Comparison of ENCODE assay signal across 15 cellular contexts in the genomic region with DNA sequence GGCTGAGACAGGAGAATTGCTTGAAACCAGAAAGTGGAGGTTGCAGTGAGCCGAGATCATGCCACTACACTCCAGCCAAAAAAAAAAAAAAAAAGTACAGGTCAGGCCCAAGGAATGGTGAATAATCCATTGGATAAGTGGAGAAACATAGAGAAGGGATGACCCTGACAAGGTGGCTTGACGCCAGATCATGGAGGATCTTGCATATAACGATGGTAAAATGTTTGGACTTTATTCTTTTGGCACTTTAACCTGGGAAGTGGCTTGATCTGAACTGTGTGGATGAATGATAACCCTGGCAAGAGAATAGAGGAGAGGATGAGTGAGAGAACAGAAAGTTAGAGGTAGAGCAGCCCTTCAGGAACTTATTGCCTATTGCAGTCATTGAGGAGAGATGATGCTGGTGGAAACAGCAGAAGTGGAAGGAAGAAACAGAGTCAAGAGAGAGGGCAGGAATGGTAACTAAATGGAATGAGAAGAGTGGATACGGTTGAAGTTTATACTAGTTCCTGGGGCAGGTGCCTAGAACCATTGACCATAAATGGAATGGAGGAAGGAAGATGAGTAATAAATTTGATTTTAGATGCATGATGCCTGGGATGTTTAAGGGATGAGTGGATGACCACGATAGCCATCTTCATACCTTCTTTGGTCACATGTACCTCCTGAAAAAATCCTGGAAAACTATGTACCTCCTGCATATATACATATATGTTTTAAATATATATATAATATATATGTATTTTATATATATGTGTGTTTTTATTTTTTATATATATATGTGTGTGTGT. TPM values are rescaled to one million over a fixed set of nuclear protein-coding genes. Genes with fewer than 3 reads are reported as not detected.
DNase-seq lines count a peak whose midpoint lies in the region; FAIRE-seq and TF ChIP-seq lines count a peak whose summit lies in the region.
"Had no signal": no experiment of that assay in that cellular context is flagged by ENCODE, and none has a peak within 500 bp of the region (broad histone marks: within the 10 kb centered on the region; RNA-seq: fewer than 3 reads in every experiment).

No MANE protein-coding gene starts in this region.

- peak overlapping the region; percentile 25 for H3K4me2 ChIP-seq in endothelial cell of umbilical vein (ENCODE audit: insufficient read depth, low read length)
- peak overlapping the region; percentile 60 for H3K4me2 ChIP-seq in osteoblast (ENCODE audit: insufficient read depth, low read length)

- TF ChIP-seq POLR2A in endothelial cell of umbilical vein (IDR thresholded peaks at IDR 0.05; ENCODE audit: low read depth, low read length): peak; percentile 20

- DNase-seq in H4 (ENCODE audit: low spot score) (peak; percentile 11), RPMI7951 (ENCODE audit: low read depth) (peak; percentile 76), endothelial cell of umbilical vein (ENCODE audit: low read depth, low spot score) (peak; percentile 26), osteoblast (ENCODE audit: insufficient read length, low spot score, missing footprints) (peak; percentile 73), Ammon's horn (ENCODE audit: low spot score) (no peak), kidney (no peak)
- no peak for DNase-seq in activated T-cell treated with anti-CD3 and anti-CD28 coated beads, Interleukin-2, amount 50 U/mL, for 1 hour
- no peak for DNase-seq in stimulated activated CD4-positive, alpha-beta T cell treated with anti-CD3 and anti-CD28 coated beads, Interleukin-2, amount 100 ng/mL, for 24 hours
- DNase-seq: activated B cell treated with CpG ODN at 0.5 μM for 24 hours, DMS79, islet precursor cell, NCI-H345, tibial artery had no signal

- BruUV-seq in endothelial cell of umbilical vein (replicated peaks; lab: Mats Ljungman, UMichigan): TSS peak; percentile 100

- H3K9ac ChIP-seq in endothelial cell of umbilical vein (replicated peaks; ENCODE audit: extremely low read depth, insufficient read depth, low read length) (no peak overlapping the region), kidney (ENCODE audit: low read length in 2 of 2) (no peak overlapping the region)

- dilution Hi-C loops in endothelial cell of umbilical vein (cut with MboI; ENCODE audit: extremely low pct_ligation_motif_present, low sequenced_read_pairs): no loop called here

- no peaks in the 10 kb centered on the region for H3K79me2 ChIP-seq in endothelial cell of umbilical vein (ENCODE audit: control insufficient read depth, insufficient read depth, low read length)
- no peaks in the 10 kb centered on the region for H3K79me2 ChIP-seq in osteoblast (ENCODE audit: insufficient read depth, low read length)

- CTCF ChIA-PET in endothelial cell of umbilical vein (lab: Charles Lee): interaction anchor here (0.6 kb wide), 1 partner anchor 20 kb away, joined by 3 read pairs; no protein-coding TSS in a partner anchor

- no peaks in the 10 kb centered on the region for H3K27me3 ChIP-seq in endothelial cell of umbilical vein (ENCODE audit: control insufficient read depth in 2 of 2, insufficient read depth in 2 of 2, low read length in 2 of 2)
- no peaks in the 10 kb centered on the region for H3K27me3 ChIP-seq in osteoblast (ENCODE audit: insufficient read depth, low read length)
- H3K27me3 ChIP-seq: esophagus muscularis mucosa, tibial artery had no signal

- intact Hi-C loops in endothelial cell of umbilical vein (cut with micrococcal nuclease) (no loop called here), kidney (cut with DNase I) (no loop called here)

- POLR2A ChIA-PET in endothelial cell of umbilical vein (lab: Charles Lee): no interaction called here

- H3K9me3 ChIP-seq in endothelial cell of umbilical vein (replicated peaks; ENCODE audit: control insufficient read depth, insufficient read depth, low read length) (no peaks in the 10 kb centered on the region), osteoblast (ENCODE audit: low read depth, low read length) (no peaks in the 10 kb centered on the region), kidney (ENCODE audit: control insufficient read depth in 1 of 2, low read length in 2 of 2) (no peaks in the 10 kb centered on the region)
- H3K9me3 ChIP-seq: esophagus muscularis mucosa, tibial artery had no signal

- FAIRE-seq in endothelial cell of umbilical vein (lab: Jason Lieb, UNC) (peak; percentile 59), kidney (lab: Jason Lieb, UNC) (no peak)

- H4K20me1 ChIP-seq in endothelial cell of umbilical vein (replicated peaks; ENCODE audit: control insufficient read depth, extremely low read depth, insufficient read depth, low read length) (no peaks in the 10 kb centered on the region), osteoblast (ENCODE audit: insufficient read depth, low read length) (no peaks in the 10 kb centered on the region)

- peak overlapping the region; percentile 5 for H2AFZ ChIP-seq in endothelial cell of umbilical vein (ENCODE audit: low read depth, low read length)
- peak overlapping the region; percentile 57 for H2AFZ ChIP-seq in osteoblast (ENCODE audit: low read length)

- H3K27ac ChIP-seq in endothelial cell of umbilical vein (ENCODE audit: insufficient read depth, low read depth, low read length) (peak overlapping the region; percentile 41), osteoblast (ENCODE audit: low read depth, low read length) (no peak overlapping the region), kidney (ENCODE audit: low read depth in 2 of 2, low read length in 2 of 2) (no peak overlapping the region)
- H3K27ac ChIP-seq: esophagus muscularis mucosa, skin epidermis, tibial artery had no signal

- no peaks in the 10 kb centered on the region for H3K9me1 ChIP-seq in endothelial cell of umbilical vein (replicated peaks; ENCODE audit: control insufficient read depth, extremely low read depth, insufficient read depth, low read length)

- H3K4me3 ChIP-seq in endothelial cell of umbilical vein (replicated peaks in 1 of 3; ENCODE audit: insufficient read depth in 1 of 3, low read depth in 1 of 3, low read length in 3 of 3): no peak overlapping the region
- peak overlapping the region; percentile 6 for H3K4me3 ChIP-seq in osteoblast (ENCODE audit: insufficient read depth, low read length)
- no peak overlapping the region for H3K4me3 ChIP-seq in kidney (ENCODE audit: low read length in 2 of 2)
- H3K4me3 ChIP-seq: esophagus muscularis mucosa, skin epidermis, tibial artery had no signal

- H3K4me1 ChIP-seq in endothelial cell of umbilical vein (ENCODE audit: control insufficient read depth, extremely low read depth, insufficient read depth, low read length) (peaks cover 7% of the 10 kb centered on the region), osteoblast (ENCODE audit: insufficient read depth, low read length) (peaks cover 8% of the 10 kb centered on the region), kidney (ENCODE audit: control insufficient read depth in 1 of 2, insufficient read depth in 1 of 2, low read depth in 1 of 2, low read length in 2 of 2) (no peaks in the 10 kb centered on the region)
- H3K4me1 ChIP-seq: esophagus muscularis mucosa, tibial artery had no signal

- no peak for TF ChIP-seq CTCF in endothelial cell of umbilical vein (IDR thresholded peaks at IDR 0.05; ENCODE audit: extremely low read depth in 1 of 2, insufficient read depth in 1 of 2, low read depth in 1 of 2, low read length in 2 of 2)
- TF ChIP-seq CTCF in osteoblast (IDR thresholded peaks at IDR 0.05; ENCODE audit: extremely low read depth, low read depth, low read length): no peak
- TF ChIP-seq CTCF in kidney (IDR thresholded peaks at IDR 0.05; ENCODE audit: borderline replicate concordance, extremely low read depth, insufficient read depth): no peak

- H3K36me3 ChIP-seq in endothelial cell of umbilical vein (ENCODE audit: control insufficient read depth in 2 of 2, extremely low read depth in 1 of 2, insufficient read depth in 2 of 2, low read length in 2 of 2) (no peaks in the 10 kb centered on the region), osteoblast (ENCODE audit: insufficient read depth, low read length) (no peaks in the 10 kb centered on the region), kidney (ENCODE audit: control insufficient read depth in 1 of 2, insufficient read depth in 2 of 2, low read length in 2 of 2) (no peaks in the 10 kb centered on the region)
- H3K36me3 ChIP-seq: esophagus muscularis mucosa, tibial artery had no signal

TF ChIP-seq in endothelial cell of umbilical vein, 7 proteins besides CTCF, POLR2A, EP300 and RAD21:
- TF ChIP-seq GATA2 (IDR thresholded peaks at IDR 0.05; ENCODE audit: insufficient read depth, insufficient read length, low read depth, low read length) (peak; percentile 77), POLR2AphosphoS5 (IDR thresholded peaks at IDR 0.05; ENCODE audit: insufficient read depth, low read depth, low read length) (no peak), MYC (IDR thresholded peaks at IDR 0.05; ENCODE audit: low read depth, low read length) (no peak), FOS (IDR thresholded peaks at IDR 0.05; ENCODE audit: borderline replicate concordance, insufficient read depth, low read length) (peak; percentile 62), JUN (IDR thresholded peaks at IDR 0.05; ENCODE audit: borderline replicate concordance, insufficient read depth, insufficient read length, low read depth) (peak; percentile 33), EZH2 (IDR thresholded peaks at IDR 0.05; ENCODE audit: borderline replicate concordance, low read depth, low read length, severe bottlenecking) (no peak)
- TF ChIP-seq, protein P1, sequence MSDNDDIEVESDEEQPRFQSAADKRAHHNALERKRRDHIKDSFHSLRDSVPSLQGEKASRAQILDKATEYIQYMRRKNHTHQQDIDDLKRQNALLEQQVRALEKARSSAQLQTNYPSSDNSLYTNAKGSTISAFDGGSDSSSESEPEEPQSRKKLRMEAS (IDR thresholded peaks at IDR 0.05; ENCODE audit: insufficient read depth, insufficient read length): no peak

RNA-seq across cellular contexts. Expression of a gene that starts 57.8 kb away (rescaled TPM):
- 11.0 and 12.1 TPM in 2 replicates for total RNA-seq in H4 (2014; rRNA removed; shearing (Covaris generic))
- total RNA-seq in RPMI7951 (2014; rRNA removed; shearing (Covaris generic)): 12.9 and 16.1 TPM in 2 replicates
- 17.3 and 18.6 TPM in 2 replicates for total RNA-seq in endothelial cell of umbilical vein
- 3.2 and 3.8 TPM in 2 replicates for polyA plus RNA-seq in endothelial cell of umbilical vein
- 4.4 and 5.0 TPM in 2 replicates for polyA plus RNA-seq in endothelial cell of umbilical vein (2011; cell fraction: cytosol; rRNA removed)
- 11.0 and 16.9 TPM in 2 replicates for polyA plus RNA-seq in endothelial cell of umbilical vein (2011; cell fraction: nucleus; rRNA removed)
- 4.4 and 6.8 TPM in 2 replicates for polyA plus RNA-seq in endothelial cell of umbilical vein (2012)
- 12.0 and 16.0 TPM in 2 replicates for polyA minus RNA-seq in endothelial cell of umbilical vein
- polyA minus RNA-seq in endothelial cell of umbilical vein (2011; cell fraction: cytosol; rRNA and poly(A)+ RNA removed): 13.8 TPM
- polyA minus RNA-seq in endothelial cell of umbilical vein (2011; cell fraction: nucleus; rRNA and poly(A)+ RNA removed): 4.9 and 16.2 TPM in 2 replicates
- 1.4 and 1.5 TPM in 2 replicates for total RNA-seq in osteoblast
- total RNA-seq in kidney: 2.8 TPM
- 1.1 TPM for polyA plus RNA-seq in kidney (ENCODE audit: insufficient read depth, low read depth, low replicate concordance)

Comparison
In these comparisons a context has a peak if more than half of its experiments do, and no peak if none do; other contexts are left out.
1. DNase-seq: peak in H4 (single experiment), RPMI7951 (single experiment), endothelial cell of umbilical vein (single experiment) and osteoblast (single experiment); none in Ammon's horn (single experiment), activated T-cell treated with anti-CD3 and anti-CD28 coated beads, Interleukin-2, amount 50 U/mL, for 1 hour (single experiment), kidney (single experiment) and stimulated activated CD4-positive, alpha-beta T cell treated with anti-CD3 and anti-CD28 coated beads, Interleukin-2, amount 100 ng/mL, for 24 hours (0 of 2).